In genomic region chr4:102631616-102632015, GRCh38 we compare ENCODE assay signal across 13 cellular contexts.
"Had no signal": no experiment of that assay in that cellular context is flagged by ENCODE, and none has a peak within 500 bp of the region (broad histone marks: within the 10 kb centered on the region; RNA-seq: fewer than 3 reads in every experiment).

No MANE protein-coding gene starts in this region.

- H3K9me3 ChIP-seq: ascending aorta, left lung, sigmoid colon, SK-N-SH, spleen had no signal

- H3K4me3 ChIP-seq: ascending aorta, left lung, neural progenitor cell, sigmoid colon, spleen had no signal

- H3K36me3 ChIP-seq: neural progenitor cell had no signal

- H3K27me3 ChIP-seq: ascending aorta, left lung, neural progenitor cell, sigmoid colon, spleen had no signal

- H3K27ac ChIP-seq: ascending aorta, left lung, neural progenitor cell, sigmoid colon, VCaP had no signal

- DNase-seq: activated CD8-positive, alpha-beta memory T cell treated with anti-CD3 and anti-CD28 coated beads for 24 hours; activated gamma-delta T cell treated with Interleukin-2 at 50 U/mL for 16 hours; endodermal cell; left lung; mesendoderm; sigmoid colon; SK-N-SH; spleen; T-helper 1 cell had no signal

- H3K4me1 Mint-ChIP-seq: endodermal cell had no signal

- H3K27ac Mint-ChIP-seq: endodermal cell; neural progenitor cell; stimulated activated naive CD8-positive, alpha-beta T cell treated with anti-CD3 and anti-CD28 coated beads, Interleukin-15, Interleukin-2, amounts not matched to agents 100 ng/mL and 50 ng/mL, for 24 hours had no signal

- H3K4me1 ChIP-seq: ascending aorta, left lung, neural progenitor cell, sigmoid colon, spleen had no signal

- H3K9me3 Mint-ChIP-seq: endodermal cell; neural progenitor cell; stimulated activated naive CD8-positive, alpha-beta T cell treated with anti-CD3 and anti-CD28 coated beads, Interleukin-15, Interleukin-2, amounts not matched to agents 100 ng/mL and 50 ng/mL, for 24 hours had no signal

- H3K27me3 Mint-ChIP-seq: stimulated activated naive CD8-positive, alpha-beta T cell treated with anti-CD3 and anti-CD28 coated beads, Interleukin-15, Interleukin-2, amounts not matched to agents 100 ng/mL and 50 ng/mL, for 24 hours had no signal

- H3K4me3 Mint-ChIP-seq: endodermal cell; neural progenitor cell; stimulated activated naive CD8-positive, alpha-beta T cell treated with anti-CD3 and anti-CD28 coated beads, Interleukin-15, Interleukin-2, amounts not matched to agents 100 ng/mL and 50 ng/mL, for 24 hours had no signal
